Comparison of ENCODE assay signal across 31 cellular contexts in genomic region chr2:240806006-240806405, GRCh38. TPM values are rescaled to one million over a fixed set of nuclear protein-coding genes. Genes with fewer than 3 reads are reported as not detected.
"Had no signal": no experiment of that assay in that cellular context is flagged by ENCODE, and none has a peak within 500 bp of the region (broad histone marks: within the 10 kb centered on the region; RNA-seq: fewer than 3 reads in every experiment).

No MANE protein-coding gene starts in this region.

- H3K9ac ChIP-seq: SK-N-SH had no signal

- H3K4me3 ChIP-seq: ascending aorta, MG63, Peyer's patch, SJSA1 had no signal

- H3K27me3 ChIP-seq: ascending aorta, Peyer's patch had no signal

- H3K4me1 ChIP-seq: ascending aorta, Peyer's patch, SJSA1 had no signal

- DNase-seq: activated B cell treated with CpG ODN at 0.5 μM for 24 hours; activated CD4-positive, alpha-beta T cell treated with anti-CD3 and anti-CD28 coated beads for 1 hour; activated CD4-positive, alpha-beta T cell treated with anti-CD3 and anti-CD28 coated beads, Interleukin-2, amount 10 ng/mL, durations not matched to agents 24 days and 14 days; activated CD4-positive, alpha-beta T cell treated with anti-CD3 and anti-CD28 coated beads, Interleukin-2, amount 50 U/mL, for 4 hours; activated CD8-positive, alpha-beta T cell treated with anti-CD3 and anti-CD28 coated beads for 36 hours; activated gamma-delta T cell; activated naive CD4-positive, alpha-beta T cell treated with Interleukin-2 at 50 U/mL for 16 hours; activated naive CD8-positive, alpha-beta T cell treated with anti-CD3 and anti-CD28 coated beads, Interleukin-2, amount 10 ng/mL, durations not matched to agents 7 days and 5 days; activated T-cell treated with anti-CD3 and anti-CD28 coated beads, Interleukin-2, amount 50 U/mL, for 24 hours; amygdala; Kasumi-1; KG1; MG63; NCI-H1092 treated with DMSO at 0.1 percent for 48 hours; NCI-H1417; NCI-H146; NCI-H187; NCI-H2029 treated with DMSO at 0.1 percent for 48 hours; NCI-H2107; NCI-H2171; NCI-H510A; NCI-H526; NCI-H748 treated with DMSO at 0.1 percent for 48 hours; NK-92 treated with Interleukin-12 subunit alpha and Interleukin-12 subunit beta, amount 100 ng/mL, for 24 hours; PC-3; RPMI8226; SHP77 treated with DMSO at 0.1 percent for 48 hours; SK-N-SH had no signal

- H3K27ac ChIP-seq: ascending aorta, Peyer's patch, SJSA1 had no signal

- H3K36me3 ChIP-seq: ascending aorta, MG63, Peyer's patch, SJSA1 had no signal

- H3K9me3 ChIP-seq: Peyer's patch, SJSA1, SK-N-SH had no signal

RNA-seq across cellular contexts. Expression of gene KIF1A, which starts 14.0 kb away (rescaled TPM):
- total RNA-seq: activated B cell treated with CpG ODN at 0.5 μM for 24 hours, PC-3, SJSA1 had no signal
